14 cellular contexts compared by ENCODE assay signal in the genomic region with DNA sequence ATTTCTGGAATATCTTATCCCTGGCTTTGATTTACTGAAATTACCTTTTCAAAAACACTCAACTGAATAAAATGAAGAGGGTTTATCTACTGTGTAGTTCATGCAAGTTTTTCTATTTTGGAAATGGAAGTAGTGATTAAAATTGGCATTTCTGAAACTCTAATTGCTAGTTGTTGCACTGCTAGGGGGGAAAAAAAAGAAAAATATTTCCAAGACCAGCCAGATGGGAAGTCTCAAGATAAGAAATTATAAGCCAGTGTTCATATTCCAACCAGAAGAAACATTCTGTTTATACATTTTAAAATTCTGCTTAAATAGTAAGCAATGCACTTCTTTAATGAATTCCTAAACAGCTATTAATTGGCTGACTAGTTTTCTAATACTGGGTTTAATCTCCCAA. TPM values are rescaled to one million over a fixed set of nuclear protein-coding genes. Genes with fewer than 3 reads are reported as not detected.
A peak's percentile ranks its signal among the peaks of the same experiment; 100 is the strongest.
DNase-seq lines count a peak whose midpoint lies in the region; TF ChIP-seq lines count a peak whose summit lies in the region.
"Had no signal": no experiment of that assay in that cellular context is flagged by ENCODE, and none has a peak within 500 bp of the region (broad histone marks: within the 10 kb centered on the region; RNA-seq: fewer than 3 reads in every experiment).

No MANE protein-coding gene starts in this region.

- no peaks in the 10 kb centered on the region for H3K36me3 ChIP-seq in left ventricle myocardium inferior
- H3K36me3 ChIP-seq: BLaER1 treated with 17β-estradiol and CSF1 and Interleukin-3, amounts not matched to agents 10 nM and 100 nM; HAP-1 had no signal

- peaks cover 58% of the 10 kb centered on the region for H3K4me1 Mint-ChIP-seq in chondrocyte (ENCODE audit: low read depth)
- H3K4me1 Mint-ChIP-seq in nephron: peaks cover 29% of the 10 kb centered on the region
- H3K4me1 Mint-ChIP-seq: B cell had no signal

- H3K27ac Mint-ChIP-seq in chondrocyte (ENCODE audit: unreplicated experiment): peak overlapping the region; percentile 84
- peak overlapping the region in 2 of 3 experiments; percentile 58 to 60 for H3K27ac Mint-ChIP-seq in nephron
- H3K27ac Mint-ChIP-seq: B cell; CD8-positive, alpha-beta T cell had no signal

- H3K9me3 Mint-ChIP-seq in chondrocyte (ENCODE audit: low read depth) (no peaks in the 10 kb centered on the region), nephron (no peaks in the 10 kb centered on the region)
- H3K9me3 Mint-ChIP-seq: CD8-positive, alpha-beta T cell had no signal

- H3K27me3 ChIP-seq in left ventricle myocardium inferior (ENCODE audit: low read depth): no peaks in the 10 kb centered on the region
- H3K27me3 ChIP-seq: BLaER1 treated with 17β-estradiol and CSF1 and Interleukin-3, amounts not matched to agents 10 nM and 100 nM had no signal

- DNase-seq in left ventricle myocardium inferior: no peak
- DNase-seq in cardiac septum (ENCODE audit: low spot score): no peak
- no peak for DNase-seq in chondrocyte (ENCODE audit: low spot score)
- no peak for DNase-seq in NCI-H1417 treated with DMSO at 0.1 percent for 48 hours (lab: John Stamatoyannopoulos, UW)
- no peak for DNase-seq in GM13976 (ENCODE audit: low spot score)
- DNase-seq: Calu3; CD8-positive, alpha-beta T cell; DMS79 treated with DMSO at 0.1 percent for 48 hours had no signal

- TF ChIP-seq CTCF in left ventricle myocardium inferior (IDR thresholded peaks at IDR 0.05; ENCODE audit: borderline replicate concordance) (no peak), chondrocyte (IDR thresholded peaks at IDR 0.05) (no peak), nephron (IDR thresholded peaks at IDR 0.05; ENCODE audit: unreplicated experiment in 3 of 3) (no peak), GM13976 (IDR thresholded peaks at IDR 0.05; ENCODE audit: borderline replicate concordance, control extremely low read depth, extremely low read depth, insufficient read depth, missing control alignments) (no peak)

- intact Hi-C loops in left ventricle myocardium inferior (cut with micrococcal nuclease): no loop called here
- intact Hi-C loops in cardiac septum (cut with DNase I): no loop called here

- in situ Hi-C loops in GM13976 (cut with MboI; ENCODE audit: low sequenced_read_pairs, unreplicated experiment): no loop called here

- H3K4me3 Mint-ChIP-seq in chondrocyte (ENCODE audit: unreplicated experiment): no peak overlapping the region
- H3K4me3 Mint-ChIP-seq in nephron: no peak overlapping the region
- H3K4me3 Mint-ChIP-seq: B cell; CD8-positive, alpha-beta T cell had no signal

- no peaks in the 10 kb centered on the region for H3K27me3 Mint-ChIP-seq in chondrocyte (ENCODE audit: low read depth)
- H3K27me3 Mint-ChIP-seq in nephron (ENCODE audit: low read depth): no peaks in the 10 kb centered on the region

- peaks cover 3% of the 10 kb centered on the region for H3K4me1 ChIP-seq in left ventricle myocardium inferior

- no peaks in the 10 kb centered on the region for H3K9me3 ChIP-seq in left ventricle myocardium inferior (replicated peaks)
- H3K9me3 ChIP-seq: BLaER1 treated with 17β-estradiol and CSF1 and Interleukin-3, amounts not matched to agents 10 nM and 100 nM; HAP-1 had no signal

- H3K4me3 ChIP-seq in left ventricle myocardium inferior: no peak overlapping the region
- H3K4me3 ChIP-seq: BLaER1 treated with 17β-estradiol and CSF1 and Interleukin-3, amounts not matched to agents 10 nM and 100 nM; GM12878; GM23248; HAP-1 had no signal

- H3K27ac ChIP-seq in left ventricle myocardium inferior (replicated peaks): peak overlapping the region; percentile 29
- H3K27ac ChIP-seq: BLaER1 treated with 17β-estradiol and CSF1 and Interleukin-3, amounts not matched to agents 10 nM and 100 nM; GM23248 had no signal

- H3K36me3 Mint-ChIP-seq in chondrocyte (ENCODE audit: low read depth): no peaks in the 10 kb centered on the region
- no peaks in the 10 kb centered on the region for H3K36me3 Mint-ChIP-seq in nephron (ENCODE audit: low read depth)
- H3K36me3 Mint-ChIP-seq: CD8-positive, alpha-beta T cell had no signal

RNA-seq across cellular contexts. Expression of gene ADO, which starts 9.4 kb away (rescaled TPM):
- total RNA-seq in left ventricle myocardium inferior (18.9 TPM), cardiac septum (19.5 TPM), chondrocyte (27.8 to 35.8 TPM (median 29.1 TPM) in 3 replicates)

RNA-seq across cellular contexts. Expression of gene EGR2, which starts 21.1 kb away (rescaled TPM):
- total RNA-seq in left ventricle myocardium inferior (0.52 TPM), cardiac septum (4.8 TPM), chondrocyte (11.7 to 17.8 TPM (median 11.9 TPM) in 3 replicates)
